In genomic region chr3:69094467-69095205, GRCh38 we compare ENCODE assay signal across 9 cellular contexts. TPM values are rescaled to one million over a fixed set of nuclear protein-coding genes. Genes with fewer than 3 reads are reported as not detected.
DNase-seq lines count a peak whose midpoint lies in the region; ATAC-seq and TF ChIP-seq lines count a peak whose summit lies in the region.
"Had no signal": no experiment of that assay in that cellular context is flagged by ENCODE, and none has a peak within 500 bp of the region (broad histone marks: within the 10 kb centered on the region; RNA-seq: fewer than 3 reads in every experiment).

No MANE protein-coding gene starts in this region.

- H3K27me3 ChIP-seq in endodermal cell (ENCODE audit: control insufficient read depth, insufficient read depth, low read length, poor library complexity, severe bottlenecking) = no peaks in the 10 kb centered on the region
- H3K27me3 ChIP-seq in skeletal muscle tissue (ENCODE audit: control insufficient read depth in 3 of 3, insufficient read depth in 3 of 3, low read length in 3 of 3) = no peaks in the 10 kb centered on the region

- DNase-seq in GM03348 (ENCODE audit: low spot score) (peak; percentile 50), RPMI8226 (peak; percentile 84), endodermal cell (no peak), globus pallidus (ENCODE audit: low spot score) (no peak), NCI-H2107 treated with DMSO at 0.1 percent for 48 hours (lab: John Stamatoyannopoulos, UW; ENCODE audit: unreplicated experiment) (no peak)

- H3K9ac ChIP-seq in endodermal cell (ENCODE audit: extremely low read depth, low read length, poor library complexity, severe bottlenecking) (no peak overlapping the region), skeletal muscle tissue (ENCODE audit: low read depth in 1 of 3, low read length in 3 of 3) (peak overlapping the region; percentile 24 to 55 (median 43))

- WGBS in endodermal cell (ENCODE audit: insufficient coverage in 1 of 2, insufficient read length in 1 of 2), 2 experiments = 92 to 93% methylated on average over 5 to 8 of the region's 8 CpGs

- no peak overlapping the region for H3K4me3 ChIP-seq in endodermal cell (ENCODE audit: low read length)
- no peak overlapping the region for H3K4me3 ChIP-seq in skeletal muscle tissue (ENCODE audit: low read length in 3 of 3)

- no peak overlapping the region for H3K4me3 Mint-ChIP-seq in endodermal cell

- no peaks in the 10 kb centered on the region for H3K36me3 Mint-ChIP-seq in endodermal cell (ENCODE audit: low read depth)

- peak overlapping the region; percentile 20 for H3K27ac Mint-ChIP-seq in endodermal cell

- H3K9me3 Mint-ChIP-seq in endodermal cell = no peaks in the 10 kb centered on the region

- no peak overlapping the region for H3K27ac ChIP-seq in endodermal cell (ENCODE audit: low read depth, low read length)
- H3K27ac ChIP-seq in skeletal muscle tissue (ENCODE audit: low read depth, low read length) = peak overlapping the region; percentile 59

- TF ChIP-seq CTCF in endodermal cell (conservative IDR thresholded peaks at IDR 0.05) = no peak

- H3K36me3 ChIP-seq in endodermal cell (ENCODE audit: control insufficient read depth, insufficient read depth, low read length) = no peaks in the 10 kb centered on the region
- peaks cover 0 to 6% (median 6%) of the 10 kb centered on the region in 3 donors for H3K36me3 ChIP-seq in skeletal muscle tissue (ENCODE audit: control insufficient read depth in 3 of 3, insufficient read depth in 3 of 3, low read length in 3 of 3)

- ATAC-seq in GM21390 (IDR thresholded peaks at IDR 0.05; ENCODE audit: unreplicated experiment) (no peak), GM18502 (IDR thresholded peaks at IDR 0.05; ENCODE audit: poor library complexity, unreplicated experiment) (no peak)

- H3K4me1 Mint-ChIP-seq in endodermal cell = peaks cover 5% of the 10 kb centered on the region

- H3K9me3 ChIP-seq in endodermal cell (ENCODE audit: control insufficient read depth, low read length) = no peaks in the 10 kb centered on the region
- H3K9me3 ChIP-seq in skeletal muscle tissue (ENCODE audit: control insufficient read depth in 3 of 3, low read length in 3 of 3) = no peaks in the 10 kb centered on the region

- H3K4me1 ChIP-seq in endodermal cell (ENCODE audit: control insufficient read depth, insufficient read depth, low read length) (no peaks in the 10 kb centered on the region), skeletal muscle tissue (ENCODE audit: control insufficient read depth in 3 of 3, insufficient read depth in 3 of 3, low read length in 3 of 3) (peaks cover 53 to 73% (median 68%) of the 10 kb centered on the region in 3 donors)

- H3K27me3 Mint-ChIP-seq in endodermal cell (ENCODE audit: insufficient read depth) = no peaks in the 10 kb centered on the region

RNA-seq across cellular contexts. Expression of gene ARL6IP5, which starts 9.9 kb away (rescaled TPM):
- total RNA-seq in endodermal cell = 10 to 100 TPM; 20.6 to 28.7 TPM
- 90.1 TPM for polyA plus RNA-seq in endodermal cell (2013, experiment 1 of 2)
- polyA plus RNA-seq in endodermal cell (2013, experiment 2 of 2) = 87.1 TPM
- total RNA-seq in skeletal muscle tissue = 60.5 TPM

RNA-seq across cellular contexts. Expression of gene UBA3, which starts 14.5 kb away (rescaled TPM):
- total RNA-seq in endodermal cell (10 to 100 TPM; 74.6 to 76.6 TPM), skeletal muscle tissue (48.5 TPM)
- 68.2 TPM for polyA plus RNA-seq in endodermal cell (2013, experiment 1 of 2)
- 70.3 TPM for polyA plus RNA-seq in endodermal cell (2013, experiment 2 of 2)

RNA-seq across cellular contexts. Expression of gene LMOD3, which starts 27.8 kb away (rescaled TPM):
- total RNA-seq in endodermal cell = not detected
- polyA plus RNA-seq in endodermal cell (2013, experiment 1 of 2) = not detected
- not detected for polyA plus RNA-seq in endodermal cell (2013, experiment 2 of 2)
- total RNA-seq in skeletal muscle tissue = 31.8 TPM
- polyA plus RNA-seq: neural cell had no signal

RNA-seq across cellular contexts. Expression of gene TMF1, which starts 42.5 kb away (rescaled TPM):
- total RNA-seq in endodermal cell (10 to 100 TPM; 25.6 to 31.3 TPM), skeletal muscle tissue (12.5 TPM)
- polyA plus RNA-seq in endodermal cell (2013, experiment 1 of 2) = 23.4 TPM
- 22.3 TPM for polyA plus RNA-seq in endodermal cell (2013, experiment 2 of 2)

Comparison
In these comparisons a context has a peak if more than half of its experiments do, and no peak if none do; other contexts are left out.
1. DNase-seq: peak in GM03348 (single experiment) and RPMI8226 (single experiment); none in endodermal cell (single experiment), globus pallidus (single experiment) and NCI-H2107 treated with DMSO at 0.1 percent for 48 hours (single experiment).
2. RNA of gene LMOD3, which starts 27.8 kb away (total RNA-seq): 31.8 TPM in skeletal muscle tissue (single experiment); not detected in endodermal cell; every median in the first group is over 10 times any median in the second.